Comparison of ENCODE assay signal across 37 cellular contexts in the genomic region with DNA sequence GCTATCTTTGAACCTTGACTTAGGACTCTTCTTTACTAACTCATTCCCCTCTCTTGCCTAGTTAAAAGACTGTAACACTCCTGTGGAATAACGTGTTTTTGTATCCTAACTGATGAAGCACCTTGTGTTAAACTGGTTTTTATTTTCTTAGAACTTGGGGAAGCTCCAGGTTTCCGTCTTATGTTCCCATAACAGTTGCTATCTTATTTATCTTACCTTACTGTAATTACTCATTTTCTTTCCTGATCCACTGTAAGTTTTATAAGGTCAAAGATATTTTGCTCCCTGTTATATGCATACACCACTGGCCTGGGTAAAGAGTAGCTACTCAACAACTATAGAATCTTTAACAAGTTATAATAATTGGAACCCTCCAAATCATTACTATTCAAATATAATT.
"Had no signal": no experiment of that assay in that cellular context is flagged by ENCODE, and none has a peak within 500 bp of the region (broad histone marks: within the 10 kb centered on the region; RNA-seq: fewer than 3 reads in every experiment).

No MANE protein-coding gene starts in this region.

- H3K27ac ChIP-seq: adrenal gland, breast epithelium, cardiac muscle cell, colonic mucosa, esophagus muscularis mucosa, foreskin keratinocyte, gastrocnemius medialis had no signal

- H3K27me3 ChIP-seq: adrenal gland, breast epithelium, cardiac muscle cell, colonic mucosa, esophagus muscularis mucosa, foreskin keratinocyte, gastrocnemius medialis had no signal

- H3K4me3 ChIP-seq: adrenal gland, breast epithelium, cardiac muscle cell, colonic mucosa, esophagus muscularis mucosa, gastrocnemius medialis had no signal

- H3K27ac Mint-ChIP-seq: activated CD4-positive, alpha-beta memory T cell treated with anti-CD3 and anti-CD28 coated beads for 36 hours; activated CD4-positive, alpha-beta T cell treated with anti-CD3 and anti-CD28 coated beads for 36 hours; activated CD4-positive, alpha-beta T cell treated with anti-CD3 and anti-CD28 coated beads, Interleukin-2, amount 10 ng/mL, durations not matched to agents 24 days and 14 days; activated CD8-positive, alpha-beta memory T cell treated with anti-CD3 and anti-CD28 coated beads, Interleukin-2, amount 10 ng/mL, durations not matched to agents 7 days and 5 days; activated CD8-positive, alpha-beta T cell treated with anti-CD3 and anti-CD28 coated beads, Interleukin-2, amount 10 ng/mL, durations not matched to agents 7 days and 5 days; activated naive CD4-positive, alpha-beta T cell treated with anti-CD3 and anti-CD28 coated beads for 36 hours; activated naive CD4-positive, alpha-beta T cell treated with anti-CD3 and anti-CD28 coated beads, Interleukin-2, amount 50 U/mL, for 24 hours; activated naive CD8-positive, alpha-beta T cell treated with anti-CD3 and anti-CD28 coated beads for 36 hours; activated naive CD8-positive, alpha-beta T cell treated with anti-CD3 and anti-CD28 coated beads, Interleukin-2, amount 50 U/mL, for 24 hours; activated T-helper 1 cell treated with anti-CD3 and anti-CD28 coated beads, Interleukin-12 subunit alpha, Interleukin-12 subunit beta, Interleukin-2, Interleukin-4 antibody, amounts not matched to agents 30 ng/mL and 10 ng/mL and 1 ng/mL, durations not matched to agents 14 hours and 24 hours and 36 hours; activated T-helper 2 cell treated with anti-CD3 and anti-CD28 coated beads, Interferon-gamma antibody, Interleukin-2, Interleukin-4, amounts not matched to agents 10 μg/mL and 5 μg/mL and 100 μg/mL, durations not matched to agents 14 hours and 24 hours and 36 hours; brain; endodermal cell; T-helper 17 cell; T-helper 2 cell treated with Interferon-gamma antibody and Interleukin-4, amounts not matched to agents 5 μg/mL and 100 μg/mL, for 36 hours had no signal

- H3K9me3 ChIP-seq: adrenal gland, breast epithelium, colonic mucosa, gastrocnemius medialis had no signal

- DNase-seq: activated CD4-positive, alpha-beta memory T cell treated with anti-CD3 and anti-CD28 coated beads for 36 hours; activated CD4-positive, alpha-beta T cell treated with anti-CD3 and anti-CD28 coated beads for 36 hours; activated CD4-positive, alpha-beta T cell treated with anti-CD3 and anti-CD28 coated beads, Interleukin-2, amount 10 ng/mL, durations not matched to agents 24 days and 14 days; activated CD4-positive, CD25-positive, alpha-beta regulatory T cell; activated CD4-positive, CD25-positive, alpha-beta regulatory T cell treated with anti-CD3 and anti-CD28 coated beads, Interleukin-2, amount 50 U/mL, for 72 hours; activated CD8-positive, alpha-beta memory T cell treated with anti-CD3 and anti-CD28 coated beads, Interleukin-2, amount 10 ng/mL, durations not matched to agents 7 days and 5 days; activated CD8-positive, alpha-beta memory T cell treated with anti-CD3 and anti-CD28 coated beads, Interleukin-2, amount 50 U/mL, for 4 hours; activated CD8-positive, alpha-beta T cell treated with anti-CD3 and anti-CD28 coated beads, Interleukin-2, amount 10 ng/mL, durations not matched to agents 7 days and 5 days; activated effector memory CD4-positive, alpha-beta T cell treated with anti-CD3 and anti-CD28 coated beads, Interleukin-2, amount 50 U/mL, for 16 hours; activated naive CD4-positive, alpha-beta T cell treated with anti-CD3 and anti-CD28 coated beads for 36 hours; activated naive CD8-positive, alpha-beta T cell treated with anti-CD3 and anti-CD28 coated beads for 36 hours; activated naive CD8-positive, alpha-beta T cell treated with anti-CD3 and anti-CD28 coated beads, Interleukin-2, amount 50 U/mL, for 24 hours; activated T-cell treated with anti-CD3 and anti-CD28 coated beads, Interleukin-2, amount 50 U/mL, for 1 hour; activated T-cell treated with anti-CD3 and anti-CD28 coated beads, Interleukin-2, amount 50 U/mL, for 48 hours; adrenal gland; amygdala; aorta; central memory CD4-positive, alpha-beta T cell; cerebellar nuclear complex; colonic mucosa; effector memory CD4-positive, alpha-beta T cell; endodermal cell; erythroblast; foreskin keratinocyte; gastrocnemius medialis; glutamatergic neuron; T-helper 1 cell; T-helper 17 cell; T1000 had no signal

- H3K4me3 Mint-ChIP-seq: activated CD4-positive, alpha-beta memory T cell treated with anti-CD3 and anti-CD28 coated beads for 36 hours; activated CD4-positive, alpha-beta T cell treated with anti-CD3 and anti-CD28 coated beads for 36 hours; activated CD4-positive, alpha-beta T cell treated with anti-CD3 and anti-CD28 coated beads, Interleukin-2, amount 10 ng/mL, durations not matched to agents 24 days and 14 days; activated CD8-positive, alpha-beta memory T cell treated with anti-CD3 and anti-CD28 coated beads, Interleukin-2, amount 10 ng/mL, durations not matched to agents 7 days and 5 days; activated CD8-positive, alpha-beta T cell treated with anti-CD3 and anti-CD28 coated beads, Interleukin-2, amount 10 ng/mL, durations not matched to agents 7 days and 5 days; activated naive CD4-positive, alpha-beta T cell treated with anti-CD3 and anti-CD28 coated beads for 36 hours; activated naive CD4-positive, alpha-beta T cell treated with anti-CD3 and anti-CD28 coated beads, Interleukin-2, amount 50 U/mL, for 24 hours; activated naive CD8-positive, alpha-beta T cell treated with anti-CD3 and anti-CD28 coated beads for 36 hours; activated naive CD8-positive, alpha-beta T cell treated with anti-CD3 and anti-CD28 coated beads, Interleukin-2, amount 50 U/mL, for 24 hours; activated T-helper 1 cell treated with anti-CD3 and anti-CD28 coated beads, Interleukin-12 subunit alpha, Interleukin-12 subunit beta, Interleukin-2, Interleukin-4 antibody, amounts not matched to agents 30 ng/mL and 10 ng/mL and 1 ng/mL, durations not matched to agents 14 hours and 24 hours and 36 hours; brain; endodermal cell; T-helper 17 cell; T-helper 2 cell treated with Interferon-gamma antibody and Interleukin-4, amounts not matched to agents 5 μg/mL and 100 μg/mL, for 36 hours had no signal

- H3K4me1 ChIP-seq: adrenal gland, breast epithelium, foreskin keratinocyte had no signal

- H3K36me3 ChIP-seq: adrenal gland, breast epithelium, cardiac muscle cell, colonic mucosa, gastrocnemius medialis had no signal

- H3K27me3 Mint-ChIP-seq: activated CD4-positive, alpha-beta memory T cell treated with anti-CD3 and anti-CD28 coated beads for 36 hours; activated CD4-positive, alpha-beta T cell treated with anti-CD3 and anti-CD28 coated beads for 36 hours; activated CD4-positive, alpha-beta T cell treated with anti-CD3 and anti-CD28 coated beads, Interleukin-2, amount 10 ng/mL, durations not matched to agents 24 days and 14 days; activated CD8-positive, alpha-beta memory T cell treated with anti-CD3 and anti-CD28 coated beads, Interleukin-2, amount 10 ng/mL, durations not matched to agents 7 days and 5 days; activated naive CD4-positive, alpha-beta T cell treated with anti-CD3 and anti-CD28 coated beads, Interleukin-2, amount 50 U/mL, for 24 hours; activated naive CD8-positive, alpha-beta T cell treated with anti-CD3 and anti-CD28 coated beads for 36 hours; activated naive CD8-positive, alpha-beta T cell treated with anti-CD3 and anti-CD28 coated beads, Interleukin-2, amount 50 U/mL, for 24 hours; brain; T-helper 17 cell had no signal

- ATAC-seq: activated CD4-positive, alpha-beta T cell treated with anti-CD3 and anti-CD28 coated beads for 36 hours; activated CD8-positive, alpha-beta memory T cell treated with anti-CD3 and anti-CD28 coated beads, Interleukin-2, amount 10 ng/mL, durations not matched to agents 7 days and 5 days; activated CD8-positive, alpha-beta T cell treated with anti-CD3 and anti-CD28 coated beads, Interleukin-2, amount 10 ng/mL, durations not matched to agents 7 days and 5 days; activated naive CD8-positive, alpha-beta T cell treated with anti-CD3 and anti-CD28 coated beads, Interleukin-2, amount 50 U/mL, for 24 hours; foreskin keratinocyte; gastrocnemius medialis; T-helper 17 cell had no signal

- H3K9me3 Mint-ChIP-seq: activated CD4-positive, alpha-beta T cell treated with anti-CD3 and anti-CD28 coated beads, Interleukin-2, amount 10 ng/mL, durations not matched to agents 24 days and 14 days; activated T-helper 2 cell treated with anti-CD3 and anti-CD28 coated beads, Interferon-gamma antibody, Interleukin-2, Interleukin-4, amounts not matched to agents 10 μg/mL and 5 μg/mL and 100 μg/mL, durations not matched to agents 14 hours and 24 hours and 36 hours had no signal
